1 cellular context compared by ENCODE assay signal in the genomic region with DNA sequence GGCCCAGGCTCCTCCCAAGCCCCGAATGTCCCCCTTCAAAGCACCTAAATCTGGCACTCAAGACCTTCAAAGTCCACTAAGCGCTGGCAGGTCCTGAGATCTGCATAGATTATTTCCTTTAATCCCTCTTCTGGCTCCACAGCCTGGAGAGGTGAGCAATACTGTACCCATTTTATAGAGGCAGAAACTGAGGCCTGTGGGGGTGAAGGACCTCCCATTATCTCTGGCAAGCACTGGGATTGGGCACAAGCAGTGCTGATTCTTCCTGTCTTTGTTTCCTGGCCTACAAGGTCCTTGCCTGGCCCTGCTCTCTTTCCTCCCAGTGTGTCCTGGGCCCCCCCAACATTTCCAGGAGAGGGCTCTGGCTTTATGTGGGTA.
A peak's percentile ranks its signal among the peaks of the same experiment; 100 is the strongest.
TF ChIP-seq lines count a peak whose summit lies in the region.

No MANE protein-coding gene starts in this region.

TF ChIP-seq in HepG2, 621 proteins besides CTCF, POLR2A, EP300 and RAD21 (continued from another document):
- TF ChIP-seq, protein P1, sequence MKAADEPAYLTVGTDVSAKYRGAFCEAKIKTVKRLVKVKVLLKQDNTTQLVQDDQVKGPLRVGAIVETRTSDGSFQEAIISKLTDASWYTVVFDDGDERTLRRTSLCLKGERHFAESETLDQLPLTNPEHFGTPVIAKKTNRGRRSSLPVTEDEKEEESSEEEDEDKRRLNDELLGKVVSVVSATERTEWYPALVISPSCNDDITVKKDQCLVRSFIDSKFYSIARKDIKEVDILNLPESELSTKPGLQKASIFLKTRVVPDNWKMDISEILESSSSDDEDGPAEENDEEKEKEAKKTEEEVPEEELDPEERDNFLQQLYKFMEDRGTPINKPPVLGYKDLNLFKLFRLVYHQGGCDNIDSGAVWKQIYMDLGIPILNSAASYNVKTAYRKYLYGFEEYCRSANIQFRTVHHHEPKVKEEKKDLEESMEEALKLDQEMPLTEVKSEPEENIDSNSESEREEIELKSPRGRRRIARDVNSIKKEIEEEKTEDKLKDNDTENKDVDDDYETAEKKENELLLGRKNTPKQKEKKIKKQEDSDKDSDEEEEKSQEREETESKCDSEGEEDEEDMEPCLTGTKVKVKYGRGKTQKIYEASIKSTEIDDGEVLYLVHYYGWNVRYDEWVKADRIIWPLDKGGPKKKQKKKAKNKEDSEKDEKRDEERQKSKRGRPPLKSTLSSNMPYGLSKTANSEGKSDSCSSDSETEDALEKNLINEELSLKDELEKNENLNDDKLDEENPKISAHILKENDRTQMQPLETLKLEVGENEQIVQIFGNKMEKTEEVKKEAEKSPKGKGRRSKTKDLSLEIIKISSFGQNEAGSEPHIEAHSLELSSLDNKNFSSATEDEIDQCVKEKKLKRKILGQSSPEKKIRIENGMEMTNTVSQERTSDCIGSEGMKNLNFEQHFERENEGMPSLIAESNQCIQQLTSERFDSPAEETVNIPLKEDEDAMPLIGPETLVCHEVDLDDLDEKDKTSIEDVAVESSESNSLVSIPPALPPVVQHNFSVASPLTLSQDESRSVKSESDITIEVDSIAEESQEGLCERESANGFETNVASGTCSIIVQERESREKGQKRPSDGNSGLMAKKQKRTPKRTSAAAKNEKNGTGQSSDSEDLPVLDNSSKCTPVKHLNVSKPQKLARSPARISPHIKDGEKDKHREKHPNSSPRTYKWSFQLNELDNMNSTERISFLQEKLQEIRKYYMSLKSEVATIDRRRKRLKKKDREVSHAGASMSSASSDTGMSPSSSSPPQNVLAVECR (CRISPR knock-in tag; IDR thresholded peaks at IDR 0.05; ENCODE audit: borderline replicate concordance) = no peak
- no peak for TF ChIP-seq ZMYM2 (CRISPR knock-in tag; IDR thresholded peaks at IDR 0.05)
- TF ChIP-seq, protein P2, sequence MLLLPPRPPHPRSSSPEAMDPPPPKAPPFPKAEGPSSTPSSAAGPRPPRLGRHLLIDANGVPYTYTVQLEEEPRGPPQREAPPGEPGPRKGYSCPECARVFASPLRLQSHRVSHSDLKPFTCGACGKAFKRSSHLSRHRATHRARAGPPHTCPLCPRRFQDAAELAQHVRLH (CRISPR knock-in tag; IDR thresholded peaks at IDR 0.05; ENCODE audit: borderline replicate concordance, low read depth) = no peak
- peak; percentile 35; the same call in 1 of the 2 replicates for TF ChIP-seq ZMYM3 (CRISPR knock-in tag; IDR thresholded peaks at IDR 0.05)
TF ChIP-seq in HepG2: peak in this region for 2.
